12 cellular contexts compared by ENCODE assay signal in the genomic region with DNA sequence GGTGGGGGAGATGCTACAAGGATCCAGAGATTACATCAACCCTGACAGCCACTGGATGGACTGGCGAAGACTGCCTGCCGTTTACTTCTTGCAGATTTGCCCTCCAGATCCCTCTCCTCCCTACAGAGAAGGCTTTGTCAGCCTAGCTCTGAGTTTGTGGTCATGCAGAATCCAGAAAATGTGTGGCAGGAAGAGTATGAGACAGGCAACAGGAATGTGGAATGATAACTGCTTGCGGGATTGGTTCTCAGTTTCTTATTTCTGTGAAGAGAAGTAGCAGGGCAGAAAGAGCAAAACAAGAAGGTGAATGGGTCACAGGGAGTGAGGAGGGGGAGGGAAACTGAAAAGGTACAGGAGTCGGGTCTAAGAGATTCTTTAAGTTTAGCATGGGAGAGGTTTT.
DNase-seq lines count a peak whose midpoint lies in the region; ATAC-seq and TF ChIP-seq lines count a peak whose summit lies in the region.
"Had no signal": no experiment of that assay in that cellular context is flagged by ENCODE, and none has a peak within 500 bp of the region (broad histone marks: within the 10 kb centered on the region; RNA-seq: fewer than 3 reads in every experiment).

No MANE protein-coding gene starts in this region.

- H2AFZ ChIP-seq in IMR-90 (replicated peaks; ENCODE audit: low read length, poor library complexity) (peak overlapping the region; percentile 60), mammary epithelial cell (ENCODE audit: low read depth, low read length) (peak overlapping the region; percentile 76)

- no peak overlapping the region for H3K4me3 ChIP-seq in AG04450 (ENCODE audit: low read depth, low read length)
- H3K4me3 ChIP-seq in IMR-90 (ENCODE audit: insufficient read depth, low read depth, low read length) = no peak overlapping the region
- H3K4me3 ChIP-seq in mammary epithelial cell (replicated peaks in 1 of 3; ENCODE audit: insufficient read depth in 1 of 3, low read depth in 2 of 3, low read length in 3 of 3) = no peak overlapping the region
- H3K4me3 ChIP-seq in left lung = no peak overlapping the region
- no peak overlapping the region for H3K4me3 ChIP-seq in lower lobe of right lung
- H3K4me3 ChIP-seq: BLaER1 had no signal

- peak overlapping the region; percentile 97 for H2BK20ac ChIP-seq in IMR-90 (ENCODE audit: low read depth, low read length)

- H3K27me3 Mint-ChIP-seq in activated CD8-positive, alpha-beta T cell treated with anti-CD3 and anti-CD28 coated beads for 36 hours = peaks cover 1% of the 10 kb centered on the region
- H3K27me3 Mint-ChIP-seq in natural killer cell treated with Interleukin-12 subunit alpha and Interleukin-12 subunit beta and Interleukin-15 and Interleukin-18, amount 100 ng/mL, for 72 hours = peaks cover 6 to 35% of the 10 kb centered on the region in 2 donors

- peak overlapping the region; percentile 86 for H2AK5ac ChIP-seq in IMR-90 (ENCODE audit: low read depth, low read length)

- dilution Hi-C loops in IMR-90 (cut with HindIII; ENCODE audit: low sequenced_read_pairs, unreplicated experiment) = no loop called here
- dilution Hi-C loops in mammary epithelial cell (cut with HindIII; ENCODE audit: low sequenced_read_pairs) = loop anchor here (10.0 kb wide), 1 partner anchor 525 kb away; no protein-coding TSS in a partner anchor

- peak overlapping the region; percentile 59; the same call in 1 of the 2 replicates for H3K56ac ChIP-seq in IMR-90 (ENCODE audit: extremely low read depth, insufficient read depth, low read length)

- peaks cover 22% of the 10 kb centered on the region for H3K9me1 ChIP-seq in IMR-90 (ENCODE audit: insufficient read depth, low read length)

- H2BK5ac ChIP-seq in IMR-90 (ENCODE audit: low read depth, low read length, poor library complexity, severe bottlenecking) = peak overlapping the region; percentile 61

- TF ChIP-seq CTCF in AG04450 (IDR thresholded peaks at IDR 0.05; ENCODE audit: low read depth, low read length) (no peak), IMR-90 (conservative IDR thresholded peaks at IDR 0.05; ENCODE audit: low read depth, low read length) (no peak), mammary epithelial cell (conservative IDR thresholded peaks at IDR 0.05 in 1 of 2, IDR thresholded peaks at IDR 0.05 in 1 of 2; ENCODE audit: extremely low read depth in 1 of 2, insufficient read depth in 1 of 2, low read depth in 1 of 2, low read length in 2 of 2) (no peak), left lung (IDR thresholded peaks at IDR 0.05) (no peak), lower lobe of right lung (IDR thresholded peaks at IDR 0.05) (no peak)
- TF ChIP-seq CTCF in activated CD8-positive, alpha-beta T cell treated with anti-CD3 and anti-CD28 coated beads for 36 hours (IDR thresholded peaks at IDR 0.05) = no peak

- H3K9me3 ChIP-seq in AG04450 (ENCODE audit: control insufficient read depth, insufficient read depth, low read length) (no peaks in the 10 kb centered on the region), IMR-90 (ENCODE audit: control insufficient read depth, insufficient read depth, low read length) (no peaks in the 10 kb centered on the region), mammary epithelial cell (replicated peaks; ENCODE audit: insufficient read depth, low read length) (no peaks in the 10 kb centered on the region), left lung (no peaks in the 10 kb centered on the region), lower lobe of right lung (no peaks in the 10 kb centered on the region)
- H3K9me3 ChIP-seq: BLaER1 had no signal

- H3K4me1 ChIP-seq in IMR-90 (ENCODE audit: control insufficient read depth, insufficient read depth, low read length) (peaks cover 25% of the 10 kb centered on the region), mammary epithelial cell (ENCODE audit: insufficient read depth, low read length) (peaks cover 60% of the 10 kb centered on the region), left lung (peaks cover 0 to 12% of the 10 kb centered on the region in 2 donors), lower lobe of right lung (peaks cover 19% of the 10 kb centered on the region)

- intact Hi-C loops in IMR-90 (cut with micrococcal nuclease) (loop anchor here (2.0 to 5.0 kb wide), 2 partner anchors 75 to 167 kb away; no protein-coding TSS in a partner anchor), mammary epithelial cell (cut with micrococcal nuclease) (loop anchor here (2.0 kb wide), 2 partner anchors 37 to 129 kb away; partner anchors contain the start of gene TLE1), left lung (cut with DNase I) (no loop called here), lower lobe of right lung (cut with DNase I) (no loop called here)
- intact Hi-C loops in activated CD8-positive, alpha-beta T cell treated with anti-CD3 and anti-CD28 coated beads for 36 hours (cut with micrococcal nuclease) = no loop called here

- CTCF ChIA-PET in AG04450 (lab: Charles Lee) = no interaction called here
- CTCF ChIA-PET in IMR-90 (lab: Yijun Ruan, JAX) = no interaction called here
- CTCF ChIA-PET in mammary epithelial cell (lab: Charles Lee; ENCODE audit: low non-redundant PET) = no interaction called here
- CTCF ChIA-PET in activated CD8-positive, alpha-beta T cell treated with anti-CD3 and anti-CD28 coated beads for 36 hours (lab: Charles Lee) = no interaction called here

- in situ Hi-C loops in IMR-90 (cut with MboI; ENCODE audit: low sequenced_read_pairs) (no loop called here), mammary epithelial cell (cut with MboI; ENCODE audit: low sequenced_read_pairs in 2 of 2) (no loop called here)

- TF ChIP-seq RAD21 in IMR-90 (IDR thresholded peaks at IDR 0.05; ENCODE audit: low read length) = peak; percentile 22; the same call in 1 of the 2 replicates

- no peak overlapping the region for H3K9ac ChIP-seq in IMR-90 (ENCODE audit: low read depth, low read length)
- no peak overlapping the region for H3K9ac ChIP-seq in mammary epithelial cell (ENCODE audit: insufficient read depth, low read length)
- H3K9ac ChIP-seq: BLaER1 had no signal

- peak overlapping the region; percentile 88 for H3K27ac ChIP-seq in AG04450 (ENCODE audit: low read depth, low read length)
- H3K27ac ChIP-seq in IMR-90 (ENCODE audit: insufficient read depth, low read length) = peak overlapping the region; percentile 69
- H3K27ac ChIP-seq in mammary epithelial cell (ENCODE audit: insufficient read depth, low read depth, low read length) = peak overlapping the region; percentile 84
- H3K27ac ChIP-seq in left lung = no peak overlapping the region
- H3K27ac ChIP-seq in lower lobe of right lung = no peak overlapping the region
- H3K27ac ChIP-seq: BLaER1 had no signal

- peak overlapping the region; percentile 80 for H3K14ac ChIP-seq in IMR-90 (replicated peaks; ENCODE audit: low read depth, low read length)

- ATAC-seq in IMR-90 (ENCODE audit: low read depth) = peak; percentile 91
- ATAC-seq in left lung = peak; percentile 22
- no peak for ATAC-seq in HG03342 (IDR thresholded peaks at IDR 0.05; ENCODE audit: unreplicated experiment)
- no peak for ATAC-seq in activated CD8-positive, alpha-beta T cell treated with anti-CD3 and anti-CD28 coated beads for 36 hours
- ATAC-seq in lower lobe of right lung = no peak
- ATAC-seq in natural killer cell treated with Interleukin-12 subunit alpha and Interleukin-12 subunit beta and Interleukin-15 and Interleukin-18, amount 100 ng/mL, for 72 hours = no peak

- H3K27ac Mint-ChIP-seq in activated CD8-positive, alpha-beta T cell treated with anti-CD3 and anti-CD28 coated beads for 36 hours = no peak overlapping the region
- no peak overlapping the region for H3K27ac Mint-ChIP-seq in natural killer cell treated with Interleukin-12 subunit alpha and Interleukin-12 subunit beta and Interleukin-15 and Interleukin-18, amount 100 ng/mL, for 72 hours
- H3K27ac Mint-ChIP-seq: activated naive CD8-positive, alpha-beta T cell treated with anti-CD3 and anti-CD28 coated beads, Interleukin-2, amount 10 ng/mL, durations not matched to agents 7 days and 5 days had no signal

- H2AK9ac ChIP-seq in IMR-90 (replicated peaks; ENCODE audit: low read depth, low read length, poor library complexity) = peak overlapping the region; percentile 68

- peak overlapping the region; percentile 5 for H3K4me2 ChIP-seq in IMR-90 (ENCODE audit: low read depth, low read length)
- peak overlapping the region; percentile 58 for H3K4me2 ChIP-seq in mammary epithelial cell (ENCODE audit: insufficient read depth, low read depth, low read length)
- H3K4me2 ChIP-seq: BLaER1 had no signal

- TF ChIP-seq POLR2A in IMR-90 (IDR thresholded peaks at IDR 0.05; ENCODE audit: low read depth, low read length) = no peak

- H4K20me1 ChIP-seq in IMR-90 (ENCODE audit: insufficient read depth, low read length) = no peaks in the 10 kb centered on the region
- H4K20me1 ChIP-seq in mammary epithelial cell (ENCODE audit: insufficient read depth, low read length) = no peaks in the 10 kb centered on the region
- H4K20me1 ChIP-seq: BLaER1 had no signal

- H3K36me3 ChIP-seq in IMR-90 (ENCODE audit: control insufficient read depth, insufficient read depth, low read length) (no peaks in the 10 kb centered on the region), mammary epithelial cell (ENCODE audit: insufficient read depth, low read length) (no peaks in the 10 kb centered on the region), left lung (no peaks in the 10 kb centered on the region), lower lobe of right lung (no peaks in the 10 kb centered on the region)
- H3K36me3 ChIP-seq: BLaER1 had no signal

- H2BK120ac ChIP-seq in IMR-90 (ENCODE audit: low read depth, low read length) = peak overlapping the region; percentile 96

- BruUV-seq in IMR-90 (replicated peaks; lab: Mats Ljungman, UMichigan) (no TSS peak), mammary epithelial cell (replicated peaks; lab: Mats Ljungman, UMichigan) (no TSS peak)

- H4K5ac ChIP-seq in IMR-90 (ENCODE audit: low read depth, low read length) = peak overlapping the region; percentile 43

- no peaks in the 10 kb centered on the region for H3K27me3 ChIP-seq in AG04450 (ENCODE audit: control insufficient read depth, insufficient read depth, low read length)
- no peaks in the 10 kb centered on the region for H3K27me3 ChIP-seq in IMR-90 (ENCODE audit: control insufficient read depth, insufficient read depth, low read length)
- no peaks in the 10 kb centered on the region for H3K27me3 ChIP-seq in mammary epithelial cell (ENCODE audit: insufficient read depth, low read length)
- H3K27me3 ChIP-seq in left lung = peaks cover 0 to 30% of the 10 kb centered on the region in 2 donors
- no peaks in the 10 kb centered on the region for H3K27me3 ChIP-seq in lower lobe of right lung (ENCODE audit: low read depth)
- H3K27me3 ChIP-seq: BLaER1 had no signal

- POLR2A ChIA-PET in AG04450 (lab: Yijun Ruan, JAX) = interaction anchor here (0.7 to 1.2 kb wide), 2 partner anchors 128 to 572 kb away, joined by 3 read pairs; no protein-coding TSS in a partner anchor
- POLR2A ChIA-PET in IMR-90 (lab: Charles Lee; ENCODE audit: unreplicated experiment) = no interaction called here
- POLR2A ChIA-PET in activated CD8-positive, alpha-beta T cell treated with anti-CD3 and anti-CD28 coated beads for 36 hours (lab: Charles Lee) = no interaction called here

- peak overlapping the region; percentile 96 for H3K18ac ChIP-seq in IMR-90 (ENCODE audit: low read depth, low read length)

- H3K4me1 Mint-ChIP-seq in activated CD8-positive, alpha-beta T cell treated with anti-CD3 and anti-CD28 coated beads for 36 hours (ENCODE audit: low read depth) = no peaks in the 10 kb centered on the region
- H3K4me1 Mint-ChIP-seq in natural killer cell treated with Interleukin-12 subunit alpha and Interleukin-12 subunit beta and Interleukin-15 and Interleukin-18, amount 100 ng/mL, for 72 hours (ENCODE audit: low read depth in 2 of 2) = no peaks in the 10 kb centered on the region
- H3K4me1 Mint-ChIP-seq: activated naive CD8-positive, alpha-beta T cell treated with anti-CD3 and anti-CD28 coated beads, Interleukin-2, amount 10 ng/mL, durations not matched to agents 7 days and 5 days had no signal

- H3K4ac ChIP-seq in IMR-90 (ENCODE audit: low read depth, low read length) = peak overlapping the region; percentile 90

- H3K23ac ChIP-seq in IMR-90 (ENCODE audit: low read depth, low read length) = peak overlapping the region; percentile 83

- no peaks in the 10 kb centered on the region for H3K9me3 Mint-ChIP-seq in activated CD8-positive, alpha-beta T cell treated with anti-CD3 and anti-CD28 coated beads for 36 hours
- no peaks in the 10 kb centered on the region for H3K9me3 Mint-ChIP-seq in natural killer cell treated with Interleukin-12 subunit alpha and Interleukin-12 subunit beta and Interleukin-15 and Interleukin-18, amount 100 ng/mL, for 72 hours
- H3K9me3 Mint-ChIP-seq: activated naive CD8-positive, alpha-beta T cell treated with anti-CD3 and anti-CD28 coated beads, Interleukin-2, amount 10 ng/mL, durations not matched to agents 7 days and 5 days had no signal

- peak overlapping the region; percentile 90 for H4K91ac ChIP-seq in IMR-90 (ENCODE audit: insufficient read depth, low read depth, low read length)

- H2BK15ac ChIP-seq in IMR-90 (ENCODE audit: low read depth, low read length) = peak overlapping the region; percentile 85

- 0% methylated on average over 1 of the region's 4 CpGs; no CpG with 5 or more reads in 1 of the 2 experiments for WGBS in IMR-90 (ENCODE audit: extremely low coverage in 2 of 2, insufficient read length in 1 of 2), 2 experiments
- WGBS in mammary epithelial cell (ENCODE audit: low coverage, missing lambda C conversion rate) = 3% methylated on average over 4 of the region's 4 CpGs

- H3K79me2 ChIP-seq in mammary epithelial cell (ENCODE audit: insufficient read depth, low read length) = no peaks in the 10 kb centered on the region

- H4K8ac ChIP-seq in IMR-90 (ENCODE audit: low read depth in 2 of 2, low read length in 2 of 2) = peak overlapping the region; percentile 20 to 84; a peak in 3 of 4 replicates

- no peaks in the 10 kb centered on the region for H3K79me1 ChIP-seq in IMR-90 (ENCODE audit: low read depth in 1 of 2, low read length in 2 of 2)

- peak; percentile 90 for DNase-seq in AG04450 (ENCODE audit: low read depth, low spot score)
- DNase-seq in IMR-90 = peak; percentile 95
- DNase-seq in mammary epithelial cell = peak; percentile 88
- no peak for DNase-seq in left lung
- no peak for DNase-seq in activated CD8-positive, alpha-beta T cell treated with anti-CD3 and anti-CD28 coated beads for 36 hours
- no peak for DNase-seq in lower lobe of right lung
- DNase-seq in natural killer cell treated with Interleukin-12 subunit alpha and Interleukin-12 subunit beta and Interleukin-15 and Interleukin-18, amount 100 ng/mL, for 72 hours (ENCODE audit: low spot score) = no peak
- DNase-seq: activated CD4-positive, alpha-beta T cell treated with anti-CD3 and anti-CD28 coated beads for 4 hours; activated naive CD8-positive, alpha-beta T cell treated with anti-CD3 and anti-CD28 coated beads, Interleukin-2, amount 10 ng/mL, durations not matched to agents 7 days and 5 days; NCI-H1417 had no signal

- H3K4me3 Mint-ChIP-seq in activated CD8-positive, alpha-beta T cell treated with anti-CD3 and anti-CD28 coated beads for 36 hours = no peak overlapping the region
- no peak overlapping the region for H3K4me3 Mint-ChIP-seq in natural killer cell treated with Interleukin-12 subunit alpha and Interleukin-12 subunit beta and Interleukin-15 and Interleukin-18, amount 100 ng/mL, for 72 hours
- H3K4me3 Mint-ChIP-seq: activated naive CD8-positive, alpha-beta T cell treated with anti-CD3 and anti-CD28 coated beads, Interleukin-2, amount 10 ng/mL, durations not matched to agents 7 days and 5 days had no signal

- no peaks in the 10 kb centered on the region for H3K36me3 Mint-ChIP-seq in activated CD8-positive, alpha-beta T cell treated with anti-CD3 and anti-CD28 coated beads for 36 hours (ENCODE audit: low read depth)
- H3K36me3 Mint-ChIP-seq in natural killer cell treated with Interleukin-12 subunit alpha and Interleukin-12 subunit beta and Interleukin-15 and Interleukin-18, amount 100 ng/mL, for 72 hours = no peaks in the 10 kb centered on the region
- H3K36me3 Mint-ChIP-seq: activated naive CD8-positive, alpha-beta T cell treated with anti-CD3 and anti-CD28 coated beads, Interleukin-2, amount 10 ng/mL, durations not matched to agents 7 days and 5 days had no signal

Comparison
In these comparisons a context has a peak if more than half of its experiments do, and no peak if none do; other contexts are left out.
1. DNase-seq: peak in AG04450 (single experiment), IMR-90 (single experiment) and mammary epithelial cell (single experiment); none in left lung (0 of 2), activated CD8-positive, alpha-beta T cell treated with anti-CD3 and anti-CD28 coated beads for 36 hours (single experiment), lower lobe of right lung (single experiment) and natural killer cell treated with Interleukin-12 subunit alpha and Interleukin-12 subunit beta and Interleukin-15 and Interleukin-18, amount 100 ng/mL, for 72 hours (single experiment).
2. H3K27ac ChIP-seq: peak in AG04450 (single experiment), IMR-90 (single experiment) and mammary epithelial cell (single experiment); none in left lung (0 of 2) and lower lobe of right lung (single experiment).
3. ATAC-seq: peak in IMR-90 (single experiment) and left lung (single experiment); none in HG03342 (single experiment), activated CD8-positive, alpha-beta T cell treated with anti-CD3 and anti-CD28 coated beads for 36 hours (single experiment), lower lobe of right lung (0 of 2) and natural killer cell treated with Interleukin-12 subunit alpha and Interleukin-12 subunit beta and Interleukin-15 and Interleukin-18, amount 100 ng/mL, for 72 hours (0 of 2).
4. intact Hi-C loops: an anchor here in IMR-90 (2.0 to 5.0 kb wide) and mammary epithelial cell (2.0 kb wide); none called in left lung, activated CD8-positive, alpha-beta T cell treated with anti-CD3 and anti-CD28 coated beads for 36 hours and lower lobe of right lung.